Comparison of ENCODE assay signal across 21 cellular contexts in the genomic region with DNA sequence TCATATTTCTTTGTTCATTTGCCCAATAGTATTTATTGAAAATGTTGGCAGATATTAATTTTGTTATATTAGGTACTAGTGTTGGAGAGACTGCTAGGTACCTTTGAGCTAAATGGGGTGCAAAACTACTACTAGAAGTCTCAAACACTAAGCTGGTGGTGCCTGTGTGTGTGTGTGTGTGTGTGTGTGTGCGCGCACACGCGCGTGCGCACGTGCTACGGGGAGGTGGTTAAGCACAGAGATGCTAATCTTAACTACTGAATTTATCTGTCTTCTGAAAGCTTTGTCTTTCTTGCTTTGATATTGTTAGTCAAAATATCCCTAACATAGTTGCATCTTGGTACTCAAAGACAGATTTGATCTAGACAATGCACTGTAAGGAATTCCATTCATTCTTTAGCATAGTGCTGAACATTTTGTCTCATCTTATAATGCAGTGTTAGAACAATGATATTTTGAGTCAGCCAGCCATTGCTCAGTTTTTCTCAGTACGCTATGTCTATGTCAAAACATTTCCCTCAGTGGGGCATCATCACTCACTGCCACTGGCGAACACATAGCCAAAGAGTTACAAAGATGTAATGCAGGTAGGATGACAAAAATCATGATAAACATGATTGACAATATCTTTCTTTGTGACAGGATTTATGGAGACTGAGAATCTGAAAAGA.
DNase-seq lines count a peak whose midpoint lies in the region; ATAC-seq and TF ChIP-seq lines count a peak whose summit lies in the region.
"Had no signal": no experiment of that assay in that cellular context is flagged by ENCODE, and none has a peak within 500 bp of the region (broad histone marks: within the 10 kb centered on the region; RNA-seq: fewer than 3 reads in every experiment).

No MANE protein-coding gene starts in this region.

- TF ChIP-seq EP300 in SK-N-SH (IDR thresholded peaks at IDR 0.05; ENCODE audit: borderline replicate concordance in 1 of 2, low read depth in 1 of 2, low read length in 1 of 2) (no peak), neural cell (conservative IDR thresholded peaks at IDR 0.05; ENCODE audit: poor library complexity, severe bottlenecking) (peak; percentile 84)

- no peaks in the 10 kb centered on the region for H3K36me3 Mint-ChIP-seq in CD4-positive, alpha-beta memory T cell
- H3K36me3 Mint-ChIP-seq: CD14-positive monocyte; CD8-positive, alpha-beta T cell; IgD-negative memory B cell had no signal

- H3K4me2 ChIP-seq in SK-N-SH (no peak overlapping the region), neural cell (ENCODE audit: low read length) (no peak overlapping the region)
- H3K4me2 ChIP-seq: A549, BLaER1 had no signal

- no peak overlapping the region for H3K4me3 Mint-ChIP-seq in CD4-positive, alpha-beta memory T cell
- H3K4me3 Mint-ChIP-seq: CD14-positive monocyte; CD8-positive, alpha-beta T cell; IgD-negative memory B cell had no signal

- H3K27ac ChIP-seq in SK-N-SH (ENCODE audit: low read depth in 2 of 2, low read length in 1 of 2): no peak overlapping the region
- H3K27ac ChIP-seq in foreskin keratinocyte: no peak overlapping the region
- H3K27ac ChIP-seq in neural cell (ENCODE audit: low read length): no peak overlapping the region
- no peak overlapping the region for H3K27ac ChIP-seq in adrenal gland
- H3K27ac ChIP-seq in CD4-positive, alpha-beta memory T cell (ENCODE audit: low read depth, low read length): no peak overlapping the region
- H3K27ac ChIP-seq: 22Rv1, A549, BLaER1, GM23248 had no signal

- H3K4me1 ChIP-seq in SK-N-SH (ENCODE audit: control insufficient read depth in 1 of 2, insufficient read depth in 2 of 2, low read depth in 1 of 2, low read length in 1 of 2): no peaks in the 10 kb centered on the region
- H3K4me1 ChIP-seq in foreskin keratinocyte: peaks cover 8% of the 10 kb centered on the region
- H3K4me1 ChIP-seq in adrenal gland (replicated peaks in 1 of 2): no peaks in the 10 kb centered on the region
- H3K4me1 ChIP-seq in CD4-positive, alpha-beta memory T cell (ENCODE audit: insufficient read depth, low read length): no peaks in the 10 kb centered on the region
- H3K4me1 ChIP-seq: A549, BLaER1, HAP-1 had no signal

- H2AFZ ChIP-seq in SK-N-SH (ENCODE audit: low read depth) (no peak overlapping the region), neural cell (ENCODE audit: low read depth, low read length) (no peak overlapping the region)
- H2AFZ ChIP-seq: GM23248 had no signal

- H3K4me3 ChIP-seq in SK-N-SH (ENCODE audit: low read depth in 2 of 2, low read length in 1 of 2): no peak overlapping the region
- H3K4me3 ChIP-seq in neural cell (ENCODE audit: low read length): peak overlapping the region; percentile 20
- no peak overlapping the region for H3K4me3 ChIP-seq in adrenal gland
- H3K4me3 ChIP-seq in CD4-positive, alpha-beta memory T cell (ENCODE audit: low read length in 2 of 2): no peak overlapping the region
- H3K4me3 ChIP-seq: A549, BLaER1, GM12878, GM23248, HAP-1 had no signal

- TF ChIP-seq RAD21 in SK-N-SH (IDR thresholded peaks at IDR 0.05; ENCODE audit: low read length) (no peak), neural cell (conservative IDR thresholded peaks at IDR 0.05) (no peak)

- no peaks in the 10 kb centered on the region for H3K4me1 Mint-ChIP-seq in CD4-positive, alpha-beta memory T cell
- H3K4me1 Mint-ChIP-seq: CD14-positive monocyte, IgD-negative memory B cell had no signal

- POLR2A ChIA-PET in SK-N-SH (lab: Yijun Ruan, JAX): no interaction called here
- POLR2A ChIA-PET in CD4-positive, alpha-beta memory T cell (lab: Charles Lee; ENCODE audit: partially characterized antibody): no interaction called here

- H3K36me3 ChIP-seq in SK-N-SH (replicated peaks in 1 of 2; ENCODE audit: control insufficient read depth in 1 of 2, insufficient read depth in 2 of 2, low read length in 1 of 2): no peaks in the 10 kb centered on the region
- H3K36me3 ChIP-seq in neural cell (ENCODE audit: insufficient read depth, low read length): no peaks in the 10 kb centered on the region
- no peaks in the 10 kb centered on the region for H3K36me3 ChIP-seq in adrenal gland (replicated peaks in 1 of 2)
- H3K36me3 ChIP-seq in CD4-positive, alpha-beta memory T cell (ENCODE audit: insufficient read depth, low read length): no peaks in the 10 kb centered on the region
- H3K36me3 ChIP-seq: BLaER1, HAP-1 had no signal

- H3K27ac Mint-ChIP-seq in CD4-positive, alpha-beta memory T cell: no peak overlapping the region
- H3K27ac Mint-ChIP-seq: CD14-positive monocyte; CD8-positive, alpha-beta T cell; IgD-negative memory B cell had no signal

- H3K9me2 ChIP-seq in SK-N-SH (no peaks in the 10 kb centered on the region), neural cell (ENCODE audit: insufficient read depth, low read length) (no peaks in the 10 kb centered on the region)

- H3K9me3 ChIP-seq in SK-N-SH (no peaks in the 10 kb centered on the region), neural cell (ENCODE audit: low read length) (no peaks in the 10 kb centered on the region), adrenal gland (replicated peaks in 1 of 3) (no peaks in the 10 kb centered on the region)
- H3K9me3 ChIP-seq in CD4-positive, alpha-beta memory T cell (ENCODE audit: control insufficient read depth in 1 of 2, low read length in 2 of 2): no peaks in the 10 kb centered on the region
- H3K9me3 ChIP-seq: BLaER1, HAP-1 had no signal

- intact Hi-C loops in adrenal gland (cut with DNase I): no loop called here
- intact Hi-C loops in CD4-positive, alpha-beta memory T cell (cut with micrococcal nuclease): no loop called here

- H4K20me1 ChIP-seq in SK-N-SH (ENCODE audit: insufficient read depth) (no peaks in the 10 kb centered on the region), neural cell (ENCODE audit: insufficient read depth) (no peaks in the 10 kb centered on the region)
- H4K20me1 ChIP-seq: BLaER1 had no signal

- no peak for TF ChIP-seq CTCF in SK-N-SH (IDR thresholded peaks at IDR 0.05)
- no peak for TF ChIP-seq CTCF in foreskin keratinocyte (conservative IDR thresholded peaks at IDR 0.05)
- TF ChIP-seq CTCF in neural cell (IDR thresholded peaks at IDR 0.05; ENCODE audit: poor library complexity, severe bottlenecking): no peak
- no peak for TF ChIP-seq CTCF in adrenal gland (IDR thresholded peaks at IDR 0.05)

- H3F3A ChIP-seq in SK-N-SH (replicated peaks; ENCODE audit: insufficient read depth): no peaks in the 10 kb centered on the region
- H3F3A ChIP-seq in neural cell (ENCODE audit: insufficient read depth, low read length, poor library complexity, severe bottlenecking): no peaks in the 10 kb centered on the region

- H3K27me3 ChIP-seq in SK-N-SH (ENCODE audit: insufficient read depth) (no peaks in the 10 kb centered on the region), foreskin keratinocyte (no peaks in the 10 kb centered on the region), neural cell (ENCODE audit: insufficient read depth, low read depth, low read length) (no peaks in the 10 kb centered on the region), adrenal gland (no peaks in the 10 kb centered on the region)
- H3K27me3 ChIP-seq in CD4-positive, alpha-beta memory T cell (ENCODE audit: insufficient read depth, low read length): no peaks in the 10 kb centered on the region
- H3K27me3 ChIP-seq: BLaER1 had no signal

- no peak for TF ChIP-seq POLR2A in adrenal gland (IDR thresholded peaks at IDR 0.05)

- H3K9me3 Mint-ChIP-seq in CD4-positive, alpha-beta memory T cell: peaks cover 2 to 6% (median 4%) of the 10 kb centered on the region in 8 donors

- CTCF ChIA-PET in SK-N-SH (lab: Yijun Ruan, JAX): no interaction called here
- CTCF ChIA-PET in CD4-positive, alpha-beta memory T cell (lab: Charles Lee; ENCODE audit: partially characterized antibody): no interaction called here

- WGBS in SK-N-SH (ENCODE audit: low lambda C conversion rate): 61% methylated on average over 10 of the region's 10 CpGs
- 62 to 79% (median 72%) methylated on average over 10 of the region's 10 CpGs for WGBS in adrenal gland, 4 donors

- DNase-seq in SK-N-SH (no peak), foreskin keratinocyte (peak in 1 of 2 donors; percentile 21), HT-29 (ENCODE audit: low spot score) (no peak), adrenal gland (no peak)
- no peak for DNase-seq in CD4-positive, alpha-beta memory T cell
- DNase-seq: CD8-positive, alpha-beta T cell; DMS53; DND-41; EL; GM23248 had no signal

- ATAC-seq in SK-N-SH treated with all-trans-retinoic acid at 6 μM for 48 hours (no peak), foreskin keratinocyte (peak; percentile 50), HG03342 (IDR thresholded peaks at IDR 0.05; ENCODE audit: unreplicated experiment) (no peak)
- ATAC-seq: A549; CD8-positive, alpha-beta T cell; GM12878; HepG2 had no signal

- H3K79me2 ChIP-seq in SK-N-SH (ENCODE audit: insufficient read depth): no peaks in the 10 kb centered on the region
- no peaks in the 10 kb centered on the region for H3K79me2 ChIP-seq in neural cell (replicated peaks; ENCODE audit: insufficient read depth, low read length)

- H3K9ac ChIP-seq in SK-N-SH (no peak overlapping the region), neural cell (ENCODE audit: low read length) (no peak overlapping the region)
- H3K9ac ChIP-seq: BLaER1, GM23248 had no signal

- H3K27me3 Mint-ChIP-seq in CD4-positive, alpha-beta memory T cell: peaks cover 0 to 2% of the 10 kb centered on the region in 2 donors
- H3K27me3 Mint-ChIP-seq: IgD-negative memory B cell had no signal

TF ChIP-seq in SK-N-SH treated with all-trans-retinoic acid at 6 μM for 48 hours, 23 proteins besides CTCF, POLR2A, EP300 and RAD21:
- TF ChIP-seq ISL1 (CRISPR knock-in tag; IDR thresholded peaks at IDR 0.05) (peak; percentile 48; the same call in 1 of the 2 replicates), PPARA (CRISPR knock-in tag; IDR thresholded peaks at IDR 0.05; ENCODE audit: borderline replicate concordance) (no peak)

TF ChIP-seq in SK-N-SH, 30 proteins besides CTCF, POLR2A, EP300 and RAD21 (continues in another document):
- no peak for TF ChIP-seq NFIC (IDR thresholded peaks at IDR 0.05; ENCODE audit: borderline replicate concordance)
- no peak for TF ChIP-seq RFX5 (IDR thresholded peaks at IDR 0.05; ENCODE audit: low read length)
- no peak for TF ChIP-seq JUND (IDR thresholded peaks at IDR 0.05)
- TF ChIP-seq FOXM1 (IDR thresholded peaks at IDR 0.05; ENCODE audit: low read depth): no peak

TF ChIP-seq in neural cell, 6 proteins besides CTCF, POLR2A, EP300 and RAD21 (continues in another document):
- TF ChIP-seq POLR2AphosphoS5 (IDR thresholded peaks at IDR 0.05) (peak; percentile 68), SMC3 (conservative IDR thresholded peaks at IDR 0.05; ENCODE audit: poor library complexity) (no peak), MXI1 (conservative IDR thresholded peaks at IDR 0.05; ENCODE audit: poor library complexity, severe bottlenecking) (no peak), TAF1 (IDR thresholded peaks at IDR 0.05; ENCODE audit: low read depth) (no peak)
